ENCODE assay signal across 10 cellular contexts in genomic region chr4:112287258-112287873, GRCh38. TPM values are rescaled to one million over a fixed set of nuclear protein-coding genes. Genes with fewer than 3 reads are reported as not detected.
DNase-seq lines count a peak whose midpoint lies in the region; ATAC-seq and TF ChIP-seq lines count a peak whose summit lies in the region.
"Had no signal": no experiment of that assay in that cellular context is flagged by ENCODE, and none has a peak within 500 bp of the region (broad histone marks: within the 10 kb centered on the region; RNA-seq: fewer than 3 reads in every experiment).

No MANE protein-coding gene starts in this region.

- no peak overlapping the region for H3K4me2 ChIP-seq in smooth muscle cell

- peaks cover 6% of the 10 kb centered on the region for H3K4me1 ChIP-seq in smooth muscle cell (ENCODE audit: low read depth)

- H3K36me3 Mint-ChIP-seq in natural killer cell, result no peaks in the 10 kb centered on the region

- intact Hi-C loops in natural killer cell (cut with micrococcal nuclease), result loop anchor here (5.0 kb wide), 1 partner anchor 35 kb away; no protein-coding TSS in a partner anchor

- H3K36me3 ChIP-seq in KOPT-K1 (ENCODE audit: insufficient read depth, low read length), result peaks cover 8% of the 10 kb centered on the region
- no peaks in the 10 kb centered on the region for H3K36me3 ChIP-seq in smooth muscle cell (ENCODE audit: low read depth)

- TF ChIP-seq CTCF in natural killer cell (IDR thresholded peaks at IDR 0.05) (no peak), smooth muscle cell (IDR thresholded peaks at IDR 0.05; ENCODE audit: borderline replicate concordance, insufficient read depth, poor library complexity, severe bottlenecking) (no peak)

- H4K20me1 ChIP-seq in smooth muscle cell (ENCODE audit: low read depth), result no peaks in the 10 kb centered on the region

- H3K4me3 Mint-ChIP-seq in natural killer cell, result peak overlapping the region; percentile 68

- H2AFZ ChIP-seq in smooth muscle cell (ENCODE audit: low read depth), result no peak overlapping the region

- H3K4me3 ChIP-seq in smooth muscle cell, result no peak overlapping the region

- H3K79me2 ChIP-seq in smooth muscle cell (ENCODE audit: low read depth), result peaks cover 3% of the 10 kb centered on the region

- H3K9me3 ChIP-seq in KOPT-K1 (ENCODE audit: insufficient read depth, low read length, poor library complexity, severe bottlenecking), result peaks cover 16% of the 10 kb centered on the region
- no peaks in the 10 kb centered on the region for H3K9me3 ChIP-seq in smooth muscle cell (replicated peaks; ENCODE audit: low read depth)

- DNase-seq in natural killer cell (no peak), NCI-H446 treated with DMSO at 0.1 percent for 48 hours (lab: John Stamatoyannopoulos, UW) (no peak), smooth muscle cell (lab: John Stamatoyannopoulos, UW; ENCODE audit: unreplicated experiment) (no peak), pons (ENCODE audit: low spot score) (no peak), UCSD-AML1 (lab: John Stamatoyannopoulos, UW; ENCODE audit: unreplicated experiment) (no peak)
- DNase-seq: activated gamma-delta T cell treated with Interleukin-2 at 50 U/mL for 16 hours, RPMI8226 had no signal

- peak overlapping the region; percentile 76 for H3K27ac ChIP-seq in KOPT-K1 (ENCODE audit: low read depth, low read length, poor library complexity, severe bottlenecking)
- no peak overlapping the region for H3K27ac ChIP-seq in smooth muscle cell (ENCODE audit: low read depth)

- 97% methylated on average over 7 of the region's 7 CpGs for WGBS in smooth muscle cell (ENCODE audit: low lambda C conversion rate)

- H3K27me3 Mint-ChIP-seq in natural killer cell (ENCODE audit: low read depth in 2 of 2), result no peaks in the 10 kb centered on the region

- peaks cover 57 to 61% of the 10 kb centered on the region in 2 donors for H3K4me1 Mint-ChIP-seq in natural killer cell

- no peaks in the 10 kb centered on the region for H3K27me3 ChIP-seq in smooth muscle cell (ENCODE audit: low read depth)

- ATAC-seq in GM18520 (IDR thresholded peaks at IDR 0.05; ENCODE audit: unreplicated experiment) (peak; percentile 27), GM21526 (IDR thresholded peaks at IDR 0.05; ENCODE audit: low FRiP score, unreplicated experiment) (peak; percentile 32), natural killer cell (no peak)

- H3K9ac ChIP-seq in smooth muscle cell (ENCODE audit: low read depth), result no peak overlapping the region

- H3K27ac Mint-ChIP-seq in natural killer cell, result peak overlapping the region; percentile 77 to 88

- no peaks in the 10 kb centered on the region for H3F3A ChIP-seq in smooth muscle cell (ENCODE audit: low read depth)

- no peaks in the 10 kb centered on the region for H3K9me3 Mint-ChIP-seq in natural killer cell

RNA-seq across cellular contexts. Expression of gene TIFA, which starts 1.7 kb away (rescaled TPM):
- 10 to 100 TPM in 2 of 3 donors, 1 to 10 TPM in 1; 7.5 to 16.1 (median 13.1) TPM for total RNA-seq in natural killer cell
- 10.3 and 14.2 TPM in 2 replicates for total RNA-seq in smooth muscle cell
- 7.8 and 8.1 TPM in 2 replicates for polyA plus RNA-seq in smooth muscle cell

RNA-seq across cellular contexts. Expression of gene ALPK1, which starts 9.8 kb away (rescaled TPM):
- total RNA-seq in natural killer cell (1 to 10 TPM; 1.9 to 6.5 (median 3.9) TPM), smooth muscle cell (4.4 and 16.8 TPM in 2 replicates)
- polyA plus RNA-seq in smooth muscle cell, result 3.9 and 6.0 TPM in 2 replicates

RNA-seq across cellular contexts. Expression of gene AP1AR, which starts 55.8 kb away (rescaled TPM):
- total RNA-seq in natural killer cell (1 to 10 TPM; 7.5 to 9.4 (median 7.5) TPM), smooth muscle cell (15.3 and 23.0 TPM in 2 replicates)
- polyA plus RNA-seq in smooth muscle cell, result 7.6 and 11.1 TPM in 2 replicates

Comparison
In these comparisons a context has a peak if more than half of its experiments do, and no peak if none do; other contexts are left out.
1. ATAC-seq: peak in GM18520 (single experiment) and GM21526 (single experiment); none in natural killer cell (0 of 3).